In genomic region chrX:149470960-149471359, GRCh38 we compare ENCODE assay signal across 8 cellular contexts. TPM values are rescaled to one million over a fixed set of nuclear protein-coding genes. Genes with fewer than 3 reads are reported as not detected.
A peak's percentile ranks its signal among the peaks of the same experiment; 100 is the strongest.
DNase-seq lines count a peak whose midpoint lies in the region; ATAC-seq, FAIRE-seq and TF ChIP-seq lines count a peak whose summit lies in the region.

No MANE protein-coding gene starts in this region.

- H3K27me3 ChIP-seq in HepG2 (ENCODE audit: control insufficient read depth in 1 of 2, insufficient read depth in 2 of 2, low read length in 2 of 2) = no peaks in the 10 kb centered on the region

- peak; percentile 77 for TF ChIP-seq RAD21 in HepG2 (CRISPR knock-in tag; IDR thresholded peaks at IDR 0.05)

- no peak overlapping the region for H3K9ac ChIP-seq in HepG2 (ENCODE audit: insufficient read depth, low read depth, low read length)

- no peaks in the 10 kb centered on the region for H3K36me3 ChIP-seq in HepG2 (replicated peaks in 1 of 2; ENCODE audit: control insufficient read depth in 1 of 2, insufficient read depth in 2 of 2, low read length in 2 of 2)

- H3K79me2 ChIP-seq in HepG2 (ENCODE audit: insufficient read depth, low read length) = no peaks in the 10 kb centered on the region

- peak; percentile 18 to 28 for DNase-seq in AML-193 (lab: John Stamatoyannopoulos, UW)
- DNase-seq in NCI-H446 (lab: John Stamatoyannopoulos, UW) = peak; percentile 12 to 75
- peak; percentile 28 for DNase-seq in activated CD4-positive, alpha-beta T cell treated with anti-CD3 and anti-CD28 coated beads for 1 hour
- DNase-seq in cerebellar cortex (ENCODE audit: low spot score) = peak; percentile 78
- DNase-seq in HepG2 (ENCODE audit: low spot score) = peak; percentile 16
- peak; percentile 28 to 58 for DNase-seq in stimulated activated CD4-positive, alpha-beta T cell treated with anti-CD3 and anti-CD28 coated beads, Interleukin-4, amount 100 ng/mL, for 4 hours

- peak; percentile 94 for ATAC-seq in GM19035 (IDR thresholded peaks at IDR 0.05; ENCODE audit: unreplicated experiment)
- ATAC-seq in HG03139 (IDR thresholded peaks at IDR 0.05; ENCODE audit: unreplicated experiment) = peak; percentile 94
- peak; percentile 99 for ATAC-seq in HepG2

- no TSS peak for BruUV-seq in HepG2 (replicated peaks; lab: Mats Ljungman, UMichigan)

- 81% methylated on average over 5 of the region's 23 CpGs for WGBS in HepG2 (ENCODE audit: low lambda C conversion rate)

- H3K4me3 ChIP-seq in HepG2 (replicated peaks in 1 of 3; ENCODE audit: insufficient read depth in 1 of 3, low read depth in 2 of 3, low read length in 3 of 3) = no peak overlapping the region

- no peaks in the 10 kb centered on the region for H3K9me3 ChIP-seq in HepG2 (ENCODE audit: low read length)

- H3K4me2 ChIP-seq in HepG2 (ENCODE audit: low read depth, low read length) = no peak overlapping the region

- CTCF ChIA-PET in HepG2 (lab: Yijun Ruan, JAX; ENCODE audit: low intra/inter-chr PET ratio, low total read pairs) = interaction anchor here (0.9 kb wide), 1 partner anchor 1422 kb away, joined by 6 read pairs; no protein-coding TSS in a partner anchor

- no peaks in the 10 kb centered on the region for H3K4me1 ChIP-seq in HepG2 (ENCODE audit: insufficient read depth, low read length)

- no peak overlapping the region for H3K27ac ChIP-seq in HepG2 (ENCODE audit: extremely low read length, insufficient read depth, low read length)

- TF ChIP-seq POLR2A in HepG2 (IDR thresholded peaks at IDR 0.05; ENCODE audit: insufficient read depth in 1 of 2, low read depth in 2 of 2, low read length in 2 of 2) = no peak

- TF ChIP-seq CTCF in HepG2 (CRISPR knock-in tag; IDR thresholded peaks at IDR 0.05) = peak; percentile 89

- intact Hi-C loops in HepG2 (cut with micrococcal nuclease; ENCODE audit: unreplicated experiment) = loop anchor here (2.0 kb wide), 1 partner anchor 1422 kb away; no protein-coding TSS in a partner anchor

- POLR2A ChIA-PET in HepG2 (lab: Yijun Ruan, JAX) = no interaction called here

- FAIRE-seq in HepG2 (lab: Jason Lieb, UNC) = no peak

- H2AFZ ChIP-seq in HepG2 (ENCODE audit: low read length) = no peak overlapping the region

- TF ChIP-seq EP300 in HepG2 (IDR thresholded peaks at IDR 0.05; ENCODE audit: low read depth in 2 of 2, low read length in 2 of 2) (no peak), HepG2 (CRISPR knock-in tag; IDR thresholded peaks at IDR 0.05; ENCODE audit: borderline replicate concordance) (no peak)

- in situ Hi-C loops in HepG2 (cut with HindIII; ENCODE audit: extremely low pct_ligation_motif_present, low pct_unique_long_range_greater_than_20kb) = no loop called here

- no peaks in the 10 kb centered on the region for H4K20me1 ChIP-seq in HepG2 (ENCODE audit: insufficient read depth, low read length)

TF ChIP-seq in HepG2, 621 proteins besides CTCF, POLR2A, EP300 and RAD21:
- peak; percentile 87 for TF ChIP-seq STAG1 (CRISPR knock-in tag; IDR thresholded peaks at IDR 0.05)
- no peak for TF ChIP-seq ERF (CRISPR knock-in tag; IDR thresholded peaks at IDR 0.05)

RNA-seq across cellular contexts. Expression of gene IDS, which starts 34.1 kb away (rescaled TPM):
- total RNA-seq in HepG2 (2016; rRNA removed; fragmentation: Illumina TruSeq; extraction: Trizol) = 2.2 and 3.4 TPM in 2 replicates
- total RNA-seq in HepG2 (2016; cell fraction: cytosol; rRNA removed; fragmentation: Illumina TruSeq; extraction: Trizol; ENCODE audit: low read depth) = 5.6 and 5.8 TPM in 2 replicates
- 2.3 and 2.7 TPM in 2 replicates for total RNA-seq in HepG2 (2016; cell fraction: insoluble cytoplasmic fraction; rRNA removed; fragmentation: Illumina TruSeq; extraction: Trizol)
- 9.5 and 10.0 TPM in 2 replicates for total RNA-seq in HepG2 (2016; cell fraction: membrane; rRNA removed; fragmentation: Illumina TruSeq; extraction: Trizol)
- 2.6 TPM in 2 replicates for total RNA-seq in HepG2 (2016; cell fraction: nucleus; rRNA removed; fragmentation: Illumina TruSeq; extraction: Trizol)
- 11.9 and 13.6 TPM in 2 replicates for polyA plus RNA-seq in HepG2 (2011; rRNA removed)
- 8.0 and 12.1 TPM in 2 replicates for polyA plus RNA-seq in HepG2 (2011; cell fraction: cytosol; rRNA removed)
- 8.6 and 12.4 TPM in 2 replicates for polyA plus RNA-seq in HepG2 (2011; cell fraction: nucleus; rRNA removed)
- 6.3 and 8.7 TPM in 2 replicates for polyA plus RNA-seq in HepG2 (2012)
- 9.2 and 10.7 TPM in 2 replicates for polyA plus RNA-seq in HepG2 (2016; cell fraction: cytosol; fragmentation: Illumina TruSeq; extraction: Trizol; ENCODE audit: low read depth)
- 3.4 and 3.8 TPM in 2 replicates for polyA plus RNA-seq in HepG2 (2016; cell fraction: insoluble cytoplasmic fraction; fragmentation: Illumina TruSeq; extraction: Trizol; ENCODE audit: low read depth)
- polyA plus RNA-seq in HepG2 (2016; cell fraction: membrane; fragmentation: Illumina TruSeq; extraction: Trizol; ENCODE audit: low read depth) = 11.7 and 11.9 TPM in 2 replicates
- 2.3 and 2.6 TPM in 2 replicates for polyA plus RNA-seq in HepG2 (2016; cell fraction: nucleus; fragmentation: Illumina TruSeq; extraction: Trizol; ENCODE audit: insufficient read depth, low read depth)
- polyA minus RNA-seq in HepG2 (2011; rRNA and poly(A)+ RNA removed; ENCODE audit: low replicate concordance) = 14.2 and 23.0 TPM in 2 replicates
- 6.9 and 10.3 TPM in 2 replicates for polyA minus RNA-seq in HepG2 (2011; cell fraction: cytosol; rRNA and poly(A)+ RNA removed)
- 6.2 and 9.2 TPM in 2 replicates for polyA minus RNA-seq in HepG2 (2011; cell fraction: nucleus; rRNA and poly(A)+ RNA removed)

Comparison
In these comparisons a context has a peak if more than half of its experiments do, and no peak if none do; other contexts are left out.
1. DNase-seq: peak in every context shown above with its lines; median percentile 78 in cerebellar cortex; 44 in NCI-H446; 43 in stimulated activated CD4-positive, alpha-beta T cell treated with anti-CD3 and anti-CD28 coated beads, Interleukin-4, amount 100 ng/mL, for 4 hours; 28 in activated CD4-positive, alpha-beta T cell treated with anti-CD3 and anti-CD28 coated beads for 1 hour; 23 in AML-193; 16 in HepG2.